In genomic region chr9:71683598-71684235, GRCh38 we compare ENCODE assay signal across 9 cellular contexts.
A peak's percentile ranks its signal among the peaks of the same experiment; 100 is the strongest.
DNase-seq lines count a peak whose midpoint lies in the region; ATAC-seq lines count a peak whose summit lies in the region.
"Had no signal": no experiment of that assay in that cellular context is flagged by ENCODE, and none has a peak within 500 bp of the region (broad histone marks: within the 10 kb centered on the region; RNA-seq: fewer than 3 reads in every experiment).

No MANE protein-coding gene starts in this region.

- no peak overlapping the region for H3K4me3 Mint-ChIP-seq in stimulated activated naive CD8-positive, alpha-beta T cell treated with anti-CD3 and anti-CD28 coated beads, Interleukin-15, Interleukin-2, amounts not matched to agents 100 ng/mL and 50 ng/mL, for 24 hours
- H3K4me3 Mint-ChIP-seq in immature natural killer cell, result peak overlapping the region; percentile 55 to 87 (median 83)

- H3K36me3 ChIP-seq in adipocyte (ENCODE audit: control insufficient read depth, insufficient read depth, low read length, severe bottlenecking), result peaks cover 39% of the 10 kb centered on the region

- H3K9me3 Mint-ChIP-seq in stimulated activated naive CD8-positive, alpha-beta T cell treated with anti-CD3 and anti-CD28 coated beads, Interleukin-15, Interleukin-2, amounts not matched to agents 100 ng/mL and 50 ng/mL, for 24 hours, result no peaks in the 10 kb centered on the region
- no peaks in the 10 kb centered on the region for H3K9me3 Mint-ChIP-seq in immature natural killer cell

- no peaks in the 10 kb centered on the region for H3K27me3 ChIP-seq in adipocyte (replicated peaks; ENCODE audit: control insufficient read depth, insufficient read depth, low read length)

- H3K9me3 ChIP-seq in adipocyte (ENCODE audit: control insufficient read depth, low read length), result no peaks in the 10 kb centered on the region

- DNase-seq in stimulated activated naive CD8-positive, alpha-beta T cell treated with anti-CD3 and anti-CD28 coated beads, Interleukin-15, Interleukin-2, amounts not matched to agents 100 U/mL and 50 U/mL, for 24 hours, result no peak
- DNase-seq in adipocyte (ENCODE audit: low read depth), result peak; percentile 68
- DNase-seq in immature natural killer cell, result no peak
- DNase-seq: RPMI8226 had no signal

- H3K27me3 Mint-ChIP-seq in stimulated activated naive CD8-positive, alpha-beta T cell treated with anti-CD3 and anti-CD28 coated beads, Interleukin-15, Interleukin-2, amounts not matched to agents 100 ng/mL and 50 ng/mL, for 24 hours, result no peaks in the 10 kb centered on the region
- H3K27me3 Mint-ChIP-seq in immature natural killer cell (ENCODE audit: low read depth in 3 of 3), result peaks cover 0 to 7% (median 7%) of the 10 kb centered on the region in 3 donors

- ATAC-seq in stimulated activated naive CD8-positive, alpha-beta T cell treated with anti-CD3 and anti-CD28 coated beads, Interleukin-15, Interleukin-2, amounts not matched to agents 100 U/mL and 50 U/mL, for 24 hours, result no peak
- ATAC-seq in HG02885 (IDR thresholded peaks at IDR 0.05; ENCODE audit: poor library complexity, unreplicated experiment), result no peak
- no peak for ATAC-seq in GM18511 (IDR thresholded peaks at IDR 0.05; ENCODE audit: unreplicated experiment)
- no peak for ATAC-seq in HG02610 (IDR thresholded peaks at IDR 0.05; ENCODE audit: unreplicated experiment)
- ATAC-seq in GM21717 (IDR thresholded peaks at IDR 0.05; ENCODE audit: unreplicated experiment), result no peak

- H3K27ac Mint-ChIP-seq in stimulated activated naive CD8-positive, alpha-beta T cell treated with anti-CD3 and anti-CD28 coated beads, Interleukin-15, Interleukin-2, amounts not matched to agents 100 ng/mL and 50 ng/mL, for 24 hours, result peak overlapping the region; percentile 31
- peak overlapping the region; percentile 65 to 92 (median 82) for H3K27ac Mint-ChIP-seq in immature natural killer cell

- peaks cover 64% of the 10 kb centered on the region for H3K4me1 Mint-ChIP-seq in stimulated activated naive CD8-positive, alpha-beta T cell treated with anti-CD3 and anti-CD28 coated beads, Interleukin-15, Interleukin-2, amounts not matched to agents 100 ng/mL and 50 ng/mL, for 24 hours (ENCODE audit: low read depth)
- H3K4me1 Mint-ChIP-seq in immature natural killer cell, result peaks cover 63 to 72% of the 10 kb centered on the region in 2 donors

- H3K4me1 ChIP-seq in adipocyte (ENCODE audit: control insufficient read depth, insufficient read depth, low read length), result peaks cover 60% of the 10 kb centered on the region

- H3K9ac ChIP-seq in adipocyte (ENCODE audit: low read length), result no peak overlapping the region

- peaks cover 47% of the 10 kb centered on the region for H3K36me3 Mint-ChIP-seq in stimulated activated naive CD8-positive, alpha-beta T cell treated with anti-CD3 and anti-CD28 coated beads, Interleukin-15, Interleukin-2, amounts not matched to agents 100 ng/mL and 50 ng/mL, for 24 hours (ENCODE audit: low read depth)
- peaks cover 22 to 37% (median 24%) of the 10 kb centered on the region in 3 donors for H3K36me3 Mint-ChIP-seq in immature natural killer cell

- no peak overlapping the region for H3K4me3 ChIP-seq in adipocyte (ENCODE audit: low read length)
